1 cellular context compared by ENCODE assay signal in genomic region chr9:122904466-122904822, GRCh38.
TF ChIP-seq lines count a peak whose summit lies in the region.

No MANE protein-coding gene starts in this region.

TF ChIP-seq in HEK293, 187 proteins besides CTCF, POLR2A, EP300 and RAD21 (continued from another document):
- TF ChIP-seq PRDM10 (tag by site-specific recombination; IDR thresholded peaks at IDR 0.05) (peak; percentile 80), YY1 (tag by site-specific recombination; IDR thresholded peaks at IDR 0.05) (no peak), ZNF112 (tag by site-specific recombination; IDR thresholded peaks at IDR 0.05) (no peak), ZNF114 (tag by site-specific recombination; IDR thresholded peaks at IDR 0.05) (no peak), ZSCAN5A (tag by site-specific recombination; IDR thresholded peaks at IDR 0.05) (no peak), ZNF221 (tag by site-specific recombination; IDR thresholded peaks at IDR 0.05; ENCODE audit: borderline replicate concordance) (no peak), GLI4 (tag by site-specific recombination; IDR thresholded peaks at IDR 0.05) (no peak), SP7 (tag by site-specific recombination; IDR thresholded peaks at IDR 0.05) (no peak), ZNF670 (tag by site-specific recombination; IDR thresholded peaks at IDR 0.05; ENCODE audit: low read depth) (no peak), PRDM1 (tag by site-specific recombination; IDR thresholded peaks at IDR 0.05) (no peak), ZNF664 (tag by site-specific recombination; IDR thresholded peaks at IDR 0.05) (no peak), ZNF558 (tag by site-specific recombination; IDR thresholded peaks at IDR 0.05) (no peak), ZBTB11 (tag by site-specific recombination; conservative IDR thresholded peaks at IDR 0.05; ENCODE audit: low read depth) (no peak; the same call in 1 of the 2 replicates), ZNF501 (tag by site-specific recombination; IDR thresholded peaks at IDR 0.05) (no peak), ZNF488 (tag by site-specific recombination; IDR thresholded peaks at IDR 0.05) (no peak)
